10 cellular contexts compared by ENCODE assay signal in the genomic region with DNA sequence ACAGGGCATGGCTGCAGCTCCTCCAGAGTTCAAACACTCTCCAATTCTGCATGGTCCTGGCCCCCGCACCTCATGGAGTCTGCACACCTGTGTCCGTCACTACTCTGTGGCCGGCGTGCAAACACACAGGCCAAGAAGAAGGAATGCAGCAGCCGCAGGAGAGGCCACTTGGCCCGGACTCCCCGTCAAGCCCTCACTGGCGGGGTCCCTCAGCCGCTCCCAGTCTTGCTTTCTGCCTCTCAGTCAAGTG. TPM values are rescaled to one million over a fixed set of nuclear protein-coding genes. Genes with fewer than 3 reads are reported as not detected.
DNase-seq lines count a peak whose midpoint lies in the region; ATAC-seq and TF ChIP-seq lines count a peak whose summit lies in the region.
"Had no signal": no experiment of that assay in that cellular context is flagged by ENCODE, and none has a peak within 500 bp of the region (broad histone marks: within the 10 kb centered on the region; RNA-seq: fewer than 3 reads in every experiment).

No MANE protein-coding gene starts in this region.

- H3K27ac Mint-ChIP-seq in WTC11 = no peak overlapping the region
- H3K27ac Mint-ChIP-seq: activated CD4-positive, alpha-beta memory T cell treated with anti-CD3 and anti-CD28 coated beads, Interleukin-2, amount 10 ng/mL, durations not matched to agents 7 days and 5 days had no signal

- in situ Hi-C loops in mammary epithelial cell (cut with MboI; ENCODE audit: low sequenced_read_pairs in 2 of 2) = loop anchor here in 1 of 2 donors (5.0 kb wide), 1 partner anchor 35 kb away; no protein-coding TSS in a partner anchor

- intact Hi-C loops in mammary epithelial cell (cut with micrococcal nuclease) = no loop called here
- intact Hi-C loops in lower lobe of right lung (cut with DNase I) = no loop called here

- TF ChIP-seq CTCF in mammary epithelial cell (conservative IDR thresholded peaks at IDR 0.05 in 1 of 2, IDR thresholded peaks at IDR 0.05 in 1 of 2; ENCODE audit: extremely low read depth in 1 of 2, insufficient read depth in 1 of 2, low read depth in 1 of 2, low read length in 2 of 2) (no peak), lower lobe of right lung (IDR thresholded peaks at IDR 0.05) (no peak), smooth muscle cell (IDR thresholded peaks at IDR 0.05; ENCODE audit: borderline replicate concordance, insufficient read depth, poor library complexity, severe bottlenecking) (no peak), WTC11 (IDR thresholded peaks at IDR 0.05) (no peak)

- peaks cover 6% of the 10 kb centered on the region; the same call in 1 of the 2 replicates for H3K36me3 Mint-ChIP-seq in WTC11

- H3F3A ChIP-seq in smooth muscle cell (ENCODE audit: low read depth) = peaks cover 16% of the 10 kb centered on the region

- H3K4me2 ChIP-seq in mammary epithelial cell (ENCODE audit: insufficient read depth, low read depth, low read length) = peak overlapping the region; percentile 84
- peak overlapping the region; percentile 61 for H3K4me2 ChIP-seq in smooth muscle cell

- no peaks in the 10 kb centered on the region for H3K9me3 Mint-ChIP-seq in WTC11
- H3K9me3 Mint-ChIP-seq: activated CD4-positive, alpha-beta memory T cell treated with anti-CD3 and anti-CD28 coated beads, Interleukin-2, amount 10 ng/mL, durations not matched to agents 7 days and 5 days had no signal

- peaks cover 49% of the 10 kb centered on the region for H3K4me1 Mint-ChIP-seq in WTC11

- H3K36me3 ChIP-seq in mammary epithelial cell (ENCODE audit: insufficient read depth, low read length) (peaks cover 15% of the 10 kb centered on the region), lower lobe of right lung (peaks cover 9% of the 10 kb centered on the region), smooth muscle cell (ENCODE audit: low read depth) (no peaks in the 10 kb centered on the region)
- H3K36me3 ChIP-seq: prostate gland had no signal

- H2AFZ ChIP-seq in mammary epithelial cell (ENCODE audit: low read depth, low read length) = no peak overlapping the region
- H2AFZ ChIP-seq in smooth muscle cell (ENCODE audit: low read depth) = no peak overlapping the region

- H3K79me2 ChIP-seq in mammary epithelial cell (ENCODE audit: insufficient read depth, low read length) (peaks cover 92% of the 10 kb centered on the region), smooth muscle cell (ENCODE audit: low read depth) (no peaks in the 10 kb centered on the region)

- peaks cover 38% of the 10 kb centered on the region for H3K4me1 ChIP-seq in mammary epithelial cell (ENCODE audit: insufficient read depth, low read length)
- peaks cover 52% of the 10 kb centered on the region for H3K4me1 ChIP-seq in lower lobe of right lung
- H3K4me1 ChIP-seq in smooth muscle cell (ENCODE audit: low read depth) = peaks cover 33% of the 10 kb centered on the region

- dilution Hi-C loops in mammary epithelial cell (cut with HindIII; ENCODE audit: low sequenced_read_pairs) = no loop called here

- 47% methylated on average over 4 of the region's 9 CpGs for WGBS in mammary epithelial cell (ENCODE audit: low coverage, missing lambda C conversion rate)
- WGBS in smooth muscle cell (ENCODE audit: low lambda C conversion rate) = 91% methylated on average over 9 of the region's 9 CpGs

- no TSS peak for BruUV-seq in mammary epithelial cell (replicated peaks; lab: Mats Ljungman, UMichigan)

- no peak overlapping the region for H3K27ac ChIP-seq in mammary epithelial cell (ENCODE audit: insufficient read depth, low read depth, low read length)
- H3K27ac ChIP-seq in lower lobe of right lung = peak overlapping the region; percentile 59
- H3K27ac ChIP-seq in smooth muscle cell (ENCODE audit: low read depth) = no peak overlapping the region

- H4K20me1 ChIP-seq in mammary epithelial cell (ENCODE audit: insufficient read depth, low read length) (no peaks in the 10 kb centered on the region), smooth muscle cell (ENCODE audit: low read depth) (peaks cover 22% of the 10 kb centered on the region)

- H3K4me3 ChIP-seq in mammary epithelial cell (replicated peaks in 1 of 3; ENCODE audit: insufficient read depth in 1 of 3, low read depth in 2 of 3, low read length in 3 of 3) = peak overlapping the region in 1 of 3 experiments; percentile 8
- peak overlapping the region; percentile 42 for H3K4me3 ChIP-seq in lower lobe of right lung
- H3K4me3 ChIP-seq in smooth muscle cell = no peak overlapping the region

- H3K4me3 Mint-ChIP-seq in WTC11 = no peak overlapping the region
- H3K4me3 Mint-ChIP-seq: activated CD4-positive, alpha-beta memory T cell treated with anti-CD3 and anti-CD28 coated beads, Interleukin-2, amount 10 ng/mL, durations not matched to agents 7 days and 5 days had no signal

- POLR2A ChIA-PET in WTC11 (lab: Charles Lee) = no interaction called here

- H3K27me3 ChIP-seq in mammary epithelial cell (ENCODE audit: insufficient read depth, low read length) (no peaks in the 10 kb centered on the region), lower lobe of right lung (ENCODE audit: low read depth) (no peaks in the 10 kb centered on the region), smooth muscle cell (ENCODE audit: low read depth) (no peaks in the 10 kb centered on the region)

- H3K27me3 Mint-ChIP-seq in WTC11 (ENCODE audit: low read depth) = no peaks in the 10 kb centered on the region
- H3K27me3 Mint-ChIP-seq: activated CD4-positive, alpha-beta memory T cell treated with anti-CD3 and anti-CD28 coated beads, Interleukin-2, amount 10 ng/mL, durations not matched to agents 7 days and 5 days had no signal

- no peak overlapping the region for H3K9ac ChIP-seq in mammary epithelial cell (ENCODE audit: insufficient read depth, low read length)
- H3K9ac ChIP-seq in smooth muscle cell (ENCODE audit: low read depth) = no peak overlapping the region

- no peaks in the 10 kb centered on the region for H3K9me3 ChIP-seq in mammary epithelial cell (replicated peaks; ENCODE audit: insufficient read depth, low read length)
- no peaks in the 10 kb centered on the region for H3K9me3 ChIP-seq in lower lobe of right lung
- no peaks in the 10 kb centered on the region for H3K9me3 ChIP-seq in smooth muscle cell (replicated peaks; ENCODE audit: low read depth)
- H3K9me3 ChIP-seq: prostate gland had no signal

- peak; percentile 64 for DNase-seq in DMS79 treated with DMSO at 0.1 percent for 48 hours (lab: John Stamatoyannopoulos, UW)
- no peak for DNase-seq in mammary epithelial cell
- peak; percentile 77 for DNase-seq in lower lobe of right lung
- no peak for DNase-seq in smooth muscle cell (lab: John Stamatoyannopoulos, UW; ENCODE audit: unreplicated experiment)
- DNase-seq in WTC11 (ENCODE audit: low spot score) = no peak
- no peak for DNase-seq in NCI-H2081 treated with DMSO at 0.1 percent for 48 hours (lab: John Stamatoyannopoulos, UW)
- no peak for DNase-seq in MV-4-11 (lab: John Stamatoyannopoulos, UW)
- DNase-seq: activated CD4-positive, alpha-beta memory T cell treated with anti-CD3 and anti-CD28 coated beads, Interleukin-2, amount 10 ng/mL, durations not matched to agents 7 days and 5 days had no signal

- ATAC-seq in lower lobe of right lung (peak; percentile 35 to 58), WTC11 (no peak), HG03025 (IDR thresholded peaks at IDR 0.05; ENCODE audit: low FRiP score, unreplicated experiment) (no peak)

- CTCF ChIA-PET in mammary epithelial cell (lab: Charles Lee; ENCODE audit: low non-redundant PET) = no interaction called here
- CTCF ChIA-PET in WTC11 (lab: Charles Lee) = interaction anchor here (0.7 to 11.7 kb wide), 6 partner anchors 16 to 144 kb away, joined by 3 to 167 read pairs (median 19); partner anchors contain the start of gene TNK2

TF ChIP-seq in WTC11, 78 proteins besides CTCF, POLR2A, EP300 and RAD21 (continues in another document):
- no peak for TF ChIP-seq NR1H2 (CRISPR knock-in tag; IDR thresholded peaks at IDR 0.05)
- TF ChIP-seq GABPB1 (CRISPR knock-in tag; IDR thresholded peaks at IDR 0.05) = no peak
- no peak for TF ChIP-seq FOXK1 (CRISPR knock-in tag; IDR thresholded peaks at IDR 0.05)
- no peak for TF ChIP-seq GTF2I (CRISPR knock-in tag; conservative IDR thresholded peaks at IDR 0.05)
- TF ChIP-seq, protein P1, sequence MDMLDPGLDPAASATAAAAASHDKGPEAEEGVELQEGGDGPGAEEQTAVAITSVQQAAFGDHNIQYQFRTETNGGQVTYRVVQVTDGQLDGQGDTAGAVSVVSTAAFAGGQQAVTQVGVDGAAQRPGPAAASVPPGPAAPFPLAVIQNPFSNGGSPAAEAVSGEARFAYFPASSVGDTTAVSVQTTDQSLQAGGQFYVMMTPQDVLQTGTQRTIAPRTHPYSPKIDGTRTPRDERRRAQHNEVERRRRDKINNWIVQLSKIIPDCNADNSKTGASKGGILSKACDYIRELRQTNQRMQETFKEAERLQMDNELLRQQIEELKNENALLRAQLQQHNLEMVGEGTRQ (CRISPR knock-in tag; IDR thresholded peaks at IDR 0.05) = no peak

RNA-seq across cellular contexts. Expression of gene TNK2, which starts 16.3 kb away (rescaled TPM):
- total RNA-seq in mammary epithelial cell (100 to 1,000 TPM in 1 of 2 donors, 10 to 100 TPM in 1; 20.5 to 107 TPM), lower lobe of right lung (56.7 TPM), smooth muscle cell (4.3 and 10.6 TPM in 2 replicates), WTC11 (2021) (58.4 to 65.1 TPM (median 61.6 TPM) in 3 replicates)
- polyA plus RNA-seq in mammary epithelial cell (24.2 TPM), smooth muscle cell (2.8 and 8.2 TPM in 2 replicates)
- 44.0 TPM for polyA minus RNA-seq in mammary epithelial cell

Comparison
In these comparisons a context has a peak if more than half of its experiments do, and no peak if none do; other contexts are left out.
1. DNase-seq: peak in DMS79 treated with DMSO at 0.1 percent for 48 hours (single experiment) and lower lobe of right lung (single experiment); none in mammary epithelial cell (single experiment), smooth muscle cell (single experiment), WTC11 (single experiment), NCI-H2081 treated with DMSO at 0.1 percent for 48 hours (single experiment) and MV-4-11 (single experiment).
2. ATAC-seq: peak in lower lobe of right lung (2 of 2); none in WTC11 (single experiment) and HG03025 (single experiment).